Comparison of ENCODE assay signal across 8 cellular contexts in the genomic region with DNA sequence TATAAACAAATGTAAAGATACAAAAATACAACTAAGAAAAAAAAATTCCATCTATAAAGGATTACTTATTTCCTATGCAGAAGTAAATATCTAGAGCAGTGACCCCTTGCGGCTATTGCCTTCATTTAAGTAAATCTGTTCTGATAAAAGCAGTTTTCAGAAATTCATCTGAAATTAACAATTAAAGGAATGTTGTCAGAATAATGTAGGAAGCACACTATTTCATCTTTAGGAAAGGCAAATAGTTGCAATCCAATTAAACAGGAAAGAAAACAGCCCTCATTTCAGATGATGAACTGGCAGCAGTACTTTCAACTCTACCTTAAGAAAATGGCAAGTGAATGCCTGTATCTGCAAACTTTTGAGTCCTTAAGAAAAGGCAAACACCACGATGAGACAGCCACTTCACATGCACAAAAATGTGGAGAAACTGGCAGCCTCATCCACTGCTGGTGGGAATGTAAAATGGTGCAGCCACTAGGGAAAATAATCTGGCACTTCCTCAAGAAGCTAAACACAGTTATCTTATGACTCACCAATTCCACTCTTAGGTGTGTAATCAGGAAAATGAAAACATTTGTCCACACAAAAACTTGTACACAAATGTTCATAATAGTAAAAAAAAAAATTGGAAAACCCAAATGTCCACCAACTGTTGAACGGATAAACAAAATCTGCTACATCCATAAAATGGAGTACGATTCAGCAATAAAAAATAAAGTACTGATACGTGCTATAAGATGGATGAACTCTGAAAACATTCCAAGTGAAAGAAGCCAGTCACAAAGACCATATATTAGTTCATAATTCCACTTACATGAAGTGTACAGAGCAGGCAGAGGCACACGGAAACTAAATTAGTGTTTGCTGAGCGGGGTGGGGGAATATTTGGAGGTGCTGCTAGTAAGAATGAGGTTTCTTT. TPM values are rescaled to one million over a fixed set of nuclear protein-coding genes. Genes with fewer than 3 reads are reported as not detected.
DNase-seq lines count a peak whose midpoint lies in the region; ATAC-seq and TF ChIP-seq lines count a peak whose summit lies in the region.

No MANE protein-coding gene starts in this region.

- peak overlapping the region; percentile 98 for H3K27ac ChIP-seq in CD4-positive, alpha-beta memory T cell (ENCODE audit: low read depth, low read length)
- no peak overlapping the region for H3K27ac ChIP-seq in HEK293 (ENCODE audit: extremely low read depth, low read depth, low read length)
- no peak overlapping the region for H3K27ac ChIP-seq in iPS-20b (ENCODE audit: low read length)

- CTCF ChIA-PET in CD4-positive, alpha-beta memory T cell (lab: Charles Lee; ENCODE audit: partially characterized antibody) = interaction anchor here (1.4 to 4.9 kb wide), 6 partner anchors 13 to 136 kb away, joined by 3 to 29 read pairs (median 8); partner anchors contain the start of genes COPS4 and LIN54
- CTCF ChIA-PET in HEK293 (lab: Yijun Ruan, JAX) = interaction anchor here (0.6 to 2.1 kb wide), 6 partner anchors 9 to 185 kb away, joined by 3 to 13 read pairs (median 3); no protein-coding TSS in a partner anchor
- CTCF ChIA-PET in activated B cell treated with CpG ODN at 0.5 μM for 24 hours (lab: Charles Lee) = no interaction called here

- TF ChIP-seq CTCF in HEK293 (tag by site-specific recombination; IDR thresholded peaks at IDR 0.05) (no peak), activated B cell treated with CpG ODN at 0.5 μM for 24 hours (IDR thresholded peaks at IDR 0.05) (no peak)

- peaks cover 42% of the 10 kb centered on the region for H3K4me1 ChIP-seq in CD4-positive, alpha-beta memory T cell (ENCODE audit: insufficient read depth, low read length)
- no peaks in the 10 kb centered on the region for H3K4me1 ChIP-seq in HEK293 (ENCODE audit: control insufficient read depth, insufficient read depth, low read length)
- no peaks in the 10 kb centered on the region; the same call in 1 of the 2 replicates for H3K4me1 ChIP-seq in iPS-20b (ENCODE audit: insufficient read depth, low read length)

- intact Hi-C loops in CD4-positive, alpha-beta memory T cell (cut with micrococcal nuclease) = loop anchor here (1.0 to 10.0 kb wide), 2 partner anchors 46 to 1404 kb away; no protein-coding TSS in a partner anchor
- intact Hi-C loops in activated B cell treated with CpG ODN at 0.5 μM for 24 hours (cut with micrococcal nuclease) = loop anchor here (10.0 kb wide), 1 partner anchor 614 kb away; no protein-coding TSS in a partner anchor

- POLR2A ChIA-PET in CD4-positive, alpha-beta memory T cell (lab: Charles Lee; ENCODE audit: partially characterized antibody) = interaction anchor here (0.6 to 3.3 kb wide), 8 partner anchors 8 to 469 kb away, joined by 3 to 53 read pairs (median 13); partner anchors contain the start of genes COPS4, HNRNPDL, LIN54 and SEC31A
- POLR2A ChIA-PET in HEK293 (lab: Yijun Ruan, JAX) = interaction anchor here (3.4 kb wide), 1 partner anchor 113 kb away, joined by 26 read pairs; the partner anchor contains the start of gene LIN54
- POLR2A ChIA-PET in activated B cell treated with CpG ODN at 0.5 μM for 24 hours (lab: Charles Lee) = interaction anchor here (2.3 to 3.0 kb wide), 4 partner anchors 8 to 524 kb away, joined by 7 to 33 read pairs (median 30); partner anchors contain the start of genes COPS4, HNRNPD, LIN54 and SEC31A

- peak overlapping the region; percentile 59 to 99 for H3K4me3 ChIP-seq in CD4-positive, alpha-beta memory T cell (ENCODE audit: low read length in 2 of 2)
- H3K4me3 ChIP-seq in HEK293 (ENCODE audit: low read depth, low read length) = peak overlapping the region; percentile 72
- peak overlapping the region; percentile 99 for H3K4me3 ChIP-seq in iPS-20b (ENCODE audit: low read length)

- no peaks in the 10 kb centered on the region for H3K27me3 ChIP-seq in CD4-positive, alpha-beta memory T cell (ENCODE audit: insufficient read depth, low read length)
- H3K27me3 ChIP-seq in iPS-20b (ENCODE audit: insufficient read depth, low read length) = no peaks in the 10 kb centered on the region

- H3K9ac ChIP-seq in iPS-20b (ENCODE audit: low read depth, low read length) = peak overlapping the region; percentile 98; the same call in 1 of the 2 replicates

- DNase-seq in CD4-positive, alpha-beta memory T cell = peak in 4 of 5 donors; percentile 17 to 47 (median 28)
- no peak for DNase-seq in activated B cell treated with CpG ODN at 0.5 μM for 24 hours
- peak; percentile 57 for DNase-seq in superior temporal gyrus (ENCODE audit: extremely low spot score)
- DNase-seq in midbrain (lab: John Stamatoyannopoulos, UW) = no peak

- ATAC-seq in activated B cell treated with CpG ODN at 0.5 μM for 24 hours (ENCODE audit: low read depth) (no peak), GM18861 (IDR thresholded peaks at IDR 0.05; ENCODE audit: unreplicated experiment) (no peak), HG03045 (IDR thresholded peaks at IDR 0.05; ENCODE audit: unreplicated experiment) (no peak)

- H3K4me1 Mint-ChIP-seq in CD4-positive, alpha-beta memory T cell = peaks cover 8 to 17% (median 13%) of the 10 kb centered on the region in 4 donors
- H3K4me1 Mint-ChIP-seq in activated B cell treated with CpG ODN at 0.5 μM for 24 hours = peaks cover 13% of the 10 kb centered on the region

- peaks cover 18 to 38% of the 10 kb centered on the region in 2 donors for H3K36me3 Mint-ChIP-seq in CD4-positive, alpha-beta memory T cell
- peaks cover 35% of the 10 kb centered on the region for H3K36me3 Mint-ChIP-seq in activated B cell treated with CpG ODN at 0.5 μM for 24 hours (ENCODE audit: low read depth)

- no peaks in the 10 kb centered on the region for H3K9me3 ChIP-seq in CD4-positive, alpha-beta memory T cell (ENCODE audit: control insufficient read depth in 1 of 2, low read length in 2 of 2)
- H3K9me3 ChIP-seq in HEK293 (ENCODE audit: control insufficient read depth, insufficient read depth, low read depth, low read length) = no peaks in the 10 kb centered on the region
- H3K9me3 ChIP-seq in iPS-20b (ENCODE audit: insufficient read depth, low read depth, low read length) = no peaks in the 10 kb centered on the region

- peaks cover 9% of the 10 kb centered on the region for H3K36me3 ChIP-seq in CD4-positive, alpha-beta memory T cell (ENCODE audit: insufficient read depth, low read length)
- H3K36me3 ChIP-seq in HEK293 (ENCODE audit: control insufficient read depth in 2 of 2, insufficient read depth in 1 of 2, low read length in 2 of 2) = peaks cover 18 to 59% of the 10 kb centered on the region in 2 experiments
- H3K36me3 ChIP-seq in iPS-20b (ENCODE audit: insufficient read depth, low read depth, low read length) = peaks cover 57% of the 10 kb centered on the region

- H3K9me3 Mint-ChIP-seq in CD4-positive, alpha-beta memory T cell = no peaks in the 10 kb centered on the region
- no peaks in the 10 kb centered on the region for H3K9me3 Mint-ChIP-seq in activated B cell treated with CpG ODN at 0.5 μM for 24 hours

- H3K27me3 Mint-ChIP-seq in CD4-positive, alpha-beta memory T cell = no peaks in the 10 kb centered on the region
- H3K27me3 Mint-ChIP-seq in activated B cell treated with CpG ODN at 0.5 μM for 24 hours = no peaks in the 10 kb centered on the region

- no peak overlapping the region for H3K4me3 Mint-ChIP-seq in CD4-positive, alpha-beta memory T cell
- no peak overlapping the region for H3K4me3 Mint-ChIP-seq in activated B cell treated with CpG ODN at 0.5 μM for 24 hours

- H3K27ac Mint-ChIP-seq in CD4-positive, alpha-beta memory T cell = peak overlapping the region in 4 of 7 donors; percentile 53 to 83 (median 80)
- H3K27ac Mint-ChIP-seq in activated B cell treated with CpG ODN at 0.5 μM for 24 hours = peak overlapping the region; percentile 61

TF ChIP-seq in HEK293, 187 proteins besides CTCF, POLR2A, EP300 and RAD21 (continues in another document):
- TF ChIP-seq SCRT2 (tag by site-specific recombination; IDR thresholded peaks at IDR 0.05) = peak; percentile 63
- TF ChIP-seq KLF1 (tag by site-specific recombination; IDR thresholded peaks at IDR 0.05) = 0 out of 2 replicates have a peak, but pooled peaks have one; percentile 16
- TF ChIP-seq PRDM6 (tag by site-specific recombination; IDR thresholded peaks at IDR 0.05) = peak; percentile 40; the same call in 1 of the 2 replicates
- 0 out of 2 replicates have a peak, but pooled peaks have one; percentile 16 for TF ChIP-seq ZNF10 (tag by site-specific recombination; IDR thresholded peaks at IDR 0.05)
- 0 out of 2 replicates have a peak, but pooled peaks have one; percentile 13 for TF ChIP-seq ZNF501 (tag by site-specific recombination; IDR thresholded peaks at IDR 0.05)
- peak; percentile 28; the same call in 1 of the 2 replicates for TF ChIP-seq ZNF366 (tag by site-specific recombination; conservative IDR thresholded peaks at IDR 0.05)
- TF ChIP-seq ZNF747 (tag by site-specific recombination; IDR thresholded peaks at IDR 0.05) = no peak
- TF ChIP-seq ZNF223 (tag by site-specific recombination; IDR thresholded peaks at IDR 0.05) = no peak
- no peak for TF ChIP-seq ZNF610 (tag by site-specific recombination; IDR thresholded peaks at IDR 0.05; ENCODE audit: borderline replicate concordance)
- TF ChIP-seq ZXDB (tag by site-specific recombination; IDR thresholded peaks at IDR 0.05) = 0 out of 2 replicates have a peak, but pooled peaks have one; percentile 15
- TF ChIP-seq ZNF394 (tag by site-specific recombination; IDR thresholded peaks at IDR 0.05; ENCODE audit: borderline replicate concordance) = peak; percentile 15; the same call in 1 of the 2 replicates
- TF ChIP-seq ZNF660 (tag by site-specific recombination; IDR thresholded peaks at IDR 0.05) = 0 out of 2 replicates have a peak, but pooled peaks have one; percentile 31

RNA-seq across cellular contexts. Expression of gene THAP9, which starts 2.0 kb away (rescaled TPM):
- total RNA-seq in CD4-positive, alpha-beta memory T cell = 1 to 10 TPM; 2.7 to 3.7 TPM
- polyA plus RNA-seq in CD4-positive, alpha-beta memory T cell = 1 to 10 TPM in 1 of 2 donors, under 1 TPM in 1; 0.77 to 2.4 TPM
- total RNA-seq in activated B cell treated with CpG ODN at 0.5 μM for 24 hours = 2.1 and 3.1 TPM in 2 replicates

RNA-seq across cellular contexts. Expression of gene SEC31A, which starts 7.6 kb away (rescaled TPM):
- total RNA-seq in CD4-positive, alpha-beta memory T cell = 100 to 1,000 TPM; 157 to 167 TPM
- polyA plus RNA-seq in CD4-positive, alpha-beta memory T cell = 100 to 1,000 TPM; 138 to 175 TPM
- 154 and 172 TPM in 2 replicates for total RNA-seq in activated B cell treated with CpG ODN at 0.5 μM for 24 hours

Comparison
In these comparisons a context has a peak if more than half of its experiments do, and no peak if none do; other contexts are left out.
1. DNase-seq: peak in CD4-positive, alpha-beta memory T cell (4 of 5) and superior temporal gyrus (single experiment); none in activated B cell treated with CpG ODN at 0.5 μM for 24 hours (single experiment) and midbrain (single experiment).
2. Peak in every context shown above with its lines, with median percentiles within 50 percentile points of each other: H3K4me3 ChIP-seq.